Comparison of ENCODE assay signal across 18 cellular contexts in genomic region chr13:66322193-66322592, GRCh38.
A peak's percentile ranks its signal among the peaks of the same experiment; 100 is the strongest.
DNase-seq lines count a peak whose midpoint lies in the region; ATAC-seq and TF ChIP-seq lines count a peak whose summit lies in the region.
"Had no signal": no experiment of that assay in that cellular context is flagged by ENCODE, and none has a peak within 500 bp of the region (broad histone marks: within the 10 kb centered on the region; RNA-seq: fewer than 3 reads in every experiment).

No MANE protein-coding gene starts in this region.

- H3K4me3 ChIP-seq in SK-N-SH (ENCODE audit: low read depth in 2 of 2, low read length in 1 of 2): no peak overlapping the region
- no peak overlapping the region for H3K4me3 ChIP-seq in lower leg skin (ENCODE audit: low read depth, poor library complexity, severe bottlenecking)
- H3K4me3 ChIP-seq: BLaER1, GM23248 had no signal

- TF ChIP-seq POLR2A in lower leg skin (IDR thresholded peaks at IDR 0.05): no peak

- H2AFZ ChIP-seq in SK-N-SH (ENCODE audit: low read depth): no peak overlapping the region
- H2AFZ ChIP-seq: GM23248 had no signal

- no peaks in the 10 kb centered on the region for H3K9me2 ChIP-seq in SK-N-SH

- H3F3A ChIP-seq in SK-N-SH (replicated peaks; ENCODE audit: insufficient read depth): no peaks in the 10 kb centered on the region

- no peak overlapping the region for H3K9ac ChIP-seq in SK-N-SH
- H3K9ac ChIP-seq: BLaER1, GM23248 had no signal

- CTCF ChIA-PET in SK-N-SH (lab: Yijun Ruan, JAX): interaction anchor here (0.6 kb wide), 1 partner anchor 1818 kb away, joined by 3 read pairs; no protein-coding TSS in a partner anchor

- no peaks in the 10 kb centered on the region for H3K27me3 ChIP-seq in SK-N-SH (ENCODE audit: insufficient read depth)
- H3K27me3 ChIP-seq: BLaER1 had no signal

- no peaks in the 10 kb centered on the region for H3K36me3 ChIP-seq in SK-N-SH (replicated peaks in 1 of 2; ENCODE audit: control insufficient read depth in 1 of 2, insufficient read depth in 2 of 2, low read length in 1 of 2)
- H3K36me3 ChIP-seq: BLaER1 had no signal

- no peak for TF ChIP-seq EP300 in SK-N-SH (IDR thresholded peaks at IDR 0.05; ENCODE audit: borderline replicate concordance in 1 of 2, low read depth in 1 of 2, low read length in 1 of 2)

- no peak for TF ChIP-seq RAD21 in SK-N-SH (IDR thresholded peaks at IDR 0.05; ENCODE audit: low read length)

- no peaks in the 10 kb centered on the region for H3K9me3 ChIP-seq in SK-N-SH
- H3K9me3 ChIP-seq: BLaER1 had no signal

- no peak overlapping the region for H3K4me2 ChIP-seq in SK-N-SH
- H3K4me2 ChIP-seq: BLaER1 had no signal

- H3K4me1 ChIP-seq in SK-N-SH (ENCODE audit: control insufficient read depth in 1 of 2, insufficient read depth in 2 of 2, low read depth in 1 of 2, low read length in 1 of 2): no peaks in the 10 kb centered on the region; a peak in 1 of 4 replicates
- H3K4me1 ChIP-seq: BLaER1 had no signal

- DNase-seq in SK-N-SH (peak; percentile 3), NCI-H1694 (lab: John Stamatoyannopoulos, UW) (peak; percentile 30), NCI-H2171 treated with DMSO at 0.1 percent for 48 hours (lab: John Stamatoyannopoulos, UW) (peak; percentile 67), lower leg skin (ENCODE audit: low spot score in 2 of 2) (no peak), COLO829 (ENCODE audit: low spot score) (no peak)
- DNase-seq: CD4-positive, CD25-positive, alpha-beta regulatory T cell; CD8-positive, alpha-beta T cell; DMS153; DND-41; GM23248; H7; HCEC 1CT had no signal

- 80% methylated on average over 4 of the region's 4 CpGs for WGBS in SK-N-SH (ENCODE audit: low lambda C conversion rate)
- WGBS in lower leg skin, 2 donors: 68 to 86% methylated on average over 4 of the region's 4 CpGs

- ATAC-seq in SK-N-SH treated with all-trans-retinoic acid at 6 μM for 48 hours (no peak), HG03280 (IDR thresholded peaks at IDR 0.05; ENCODE audit: unreplicated experiment) (no peak), GM19455 (IDR thresholded peaks at IDR 0.05; ENCODE audit: unreplicated experiment) (no peak)
- ATAC-seq: CD8-positive, alpha-beta T cell had no signal

- POLR2A ChIA-PET in SK-N-SH (lab: Yijun Ruan, JAX): no interaction called here

- no peak overlapping the region for H3K27ac ChIP-seq in SK-N-SH (ENCODE audit: low read depth in 2 of 2, low read length in 1 of 2)
- H3K27ac ChIP-seq: 22Rv1, BLaER1, C4-2B, GM23248 had no signal

- TF ChIP-seq CTCF in SK-N-SH (IDR thresholded peaks at IDR 0.05): no peak
- no peak for TF ChIP-seq CTCF in lower leg skin (IDR thresholded peaks at IDR 0.05)

- H3K79me2 ChIP-seq in SK-N-SH (ENCODE audit: insufficient read depth): no peaks in the 10 kb centered on the region

- H4K20me1 ChIP-seq in SK-N-SH (ENCODE audit: insufficient read depth): no peaks in the 10 kb centered on the region
- H4K20me1 ChIP-seq: BLaER1 had no signal

- intact Hi-C loops in lower leg skin (cut with DNase I; ENCODE audit: low total_unique reads): no loop called here

TF ChIP-seq in SK-N-SH, 30 proteins besides CTCF, POLR2A, EP300 and RAD21:
- 0 out of 2 replicates have a peak, but pooled peaks have one; percentile 9 for TF ChIP-seq GATA2 (CRISPR knock-in tag; IDR thresholded peaks at IDR 0.05)
- TF ChIP-seq RFX5 (IDR thresholded peaks at IDR 0.05; ENCODE audit: low read length): no peak
TF ChIP-seq in SK-N-SH: peak in this region for 1.

TF ChIP-seq in SK-N-SH treated with all-trans-retinoic acid at 6 μM for 48 hours, 23 proteins besides CTCF, POLR2A, EP300 and RAD21:
- TF ChIP-seq SNAI2 (CRISPR knock-in tag; IDR thresholded peaks at IDR 0.05): no peak
- TF ChIP-seq CSDC2 (CRISPR knock-in tag; IDR thresholded peaks at IDR 0.05): no peak
- no peak for TF ChIP-seq ZFP30 (CRISPR knock-in tag; IDR thresholded peaks at IDR 0.05)
- TF ChIP-seq ESRRG (CRISPR knock-in tag; IDR thresholded peaks at IDR 0.05): no peak
- TF ChIP-seq PATZ1 (CRISPR knock-in tag; IDR thresholded peaks at IDR 0.05; ENCODE audit: borderline replicate concordance): no peak
- no peak for TF ChIP-seq CSRNP3 (CRISPR knock-in tag; IDR thresholded peaks at IDR 0.05)
- TF ChIP-seq ZNF70 (CRISPR knock-in tag; IDR thresholded peaks at IDR 0.05): no peak
- no peak for TF ChIP-seq PPARA (CRISPR knock-in tag; IDR thresholded peaks at IDR 0.05; ENCODE audit: borderline replicate concordance)
- TF ChIP-seq CREB5 (CRISPR knock-in tag; IDR thresholded peaks at IDR 0.05; ENCODE audit: low read depth): no peak
- no peak for TF ChIP-seq GLIS3 (CRISPR knock-in tag; IDR thresholded peaks at IDR 0.05)
- TF ChIP-seq ZFP3 (CRISPR knock-in tag; IDR thresholded peaks at IDR 0.05): no peak
- TF ChIP-seq TOX (CRISPR knock-in tag; IDR thresholded peaks at IDR 0.05; ENCODE audit: borderline replicate concordance): no peak
- TF ChIP-seq ZNF565 (CRISPR knock-in tag; conservative IDR thresholded peaks at IDR 0.05; ENCODE audit: low read depth): no peak
- no peak for TF ChIP-seq ZNF8 (CRISPR knock-in tag; IDR thresholded peaks at IDR 0.05)
TF ChIP-seq in SK-N-SH treated with all-trans-retinoic acid at 6 μM for 48 hours: peak in this region for 0.

Comparison
In these comparisons a context has a peak if more than half of its experiments do, and no peak if none do; other contexts are left out.
1. DNase-seq: peak in SK-N-SH (single experiment), NCI-H1694 (single experiment) and NCI-H2171 treated with DMSO at 0.1 percent for 48 hours (single experiment); none in lower leg skin (0 of 2) and COLO829 (single experiment).